ENCODE assay signal across 7 cellular contexts in the genomic region with DNA sequence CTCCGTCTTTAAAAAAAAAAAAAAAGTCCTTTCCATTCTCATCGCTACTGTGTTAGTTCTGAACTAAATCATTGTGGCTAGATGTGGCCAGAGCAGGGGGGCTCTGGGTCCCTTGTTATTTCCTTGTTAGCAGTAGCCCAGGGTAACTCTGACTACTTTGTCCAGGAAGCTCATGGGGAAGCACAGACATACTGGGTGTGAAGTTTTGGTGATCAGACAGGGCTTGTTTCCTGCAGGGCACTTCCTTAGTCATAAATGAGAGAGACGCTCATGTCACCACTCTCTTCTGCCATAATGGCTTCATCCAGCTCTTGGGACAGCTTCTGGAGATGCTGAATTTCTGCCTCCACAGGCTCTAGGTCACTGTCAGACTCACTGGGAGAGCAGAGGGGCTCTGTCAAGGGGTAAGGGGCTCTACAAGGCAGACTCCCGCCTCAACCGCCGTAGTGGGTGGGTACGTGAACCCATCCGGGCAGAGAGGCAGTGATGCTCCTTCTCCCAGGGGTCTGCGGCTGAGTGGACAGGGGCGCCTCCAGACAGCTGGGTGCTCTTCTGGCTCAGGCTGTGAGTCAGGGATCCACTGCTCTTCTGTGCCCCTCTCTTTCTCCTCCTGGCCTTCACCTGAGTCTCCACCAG.
A peak's percentile ranks its signal among the peaks of the same experiment; 100 is the strongest.
DNase-seq lines count a peak whose midpoint lies in the region; ATAC-seq lines count a peak whose summit lies in the region.

No MANE protein-coding gene starts in this region.

- peak; percentile 22 for DNase-seq in activated naive CD4-positive, alpha-beta T cell treated with anti-CD3 and anti-CD28 coated beads, Interleukin-2, amount 50 U/mL, for 16 hours
- DNase-seq in stimulated activated CD8-positive, alpha-beta memory T cell treated with anti-CD3 and anti-CD28 coated beads, Interleukin-4, amount 100 ng/mL, for 48 hours: peak; percentile 59
- DNase-seq in NCI-H69 (lab: John Stamatoyannopoulos, UW): no peak
- DNase-seq in head of caudate nucleus: no peak

- intact Hi-C loops in head of caudate nucleus (cut with DNase I): no loop called here

- peak; percentile 75 for ATAC-seq in GM21381 (IDR thresholded peaks at IDR 0.05; ENCODE audit: unreplicated experiment)
- ATAC-seq in HG03432 (IDR thresholded peaks at IDR 0.05; ENCODE audit: unreplicated experiment): peak; percentile 90
- ATAC-seq in GM18519 (IDR thresholded peaks at IDR 0.05; ENCODE audit: low FRiP score, unreplicated experiment): no peak

Comparison
In these comparisons a context has a peak if more than half of its experiments do, and no peak if none do; other contexts are left out.
1. DNase-seq: peak in activated naive CD4-positive, alpha-beta T cell treated with anti-CD3 and anti-CD28 coated beads, Interleukin-2, amount 50 U/mL, for 16 hours (single experiment) and stimulated activated CD8-positive, alpha-beta memory T cell treated with anti-CD3 and anti-CD28 coated beads, Interleukin-4, amount 100 ng/mL, for 48 hours (single experiment); none in NCI-H69 (single experiment) and head of caudate nucleus (0 of 42).